In genomic region chr22:19631899-19632670, GRCh38 we compare ENCODE assay signal across 1 cellular context.
TF ChIP-seq lines count a peak whose summit lies in the region.

No MANE protein-coding gene starts in this region.

TF ChIP-seq in GM23338, 12 proteins besides CTCF, POLR2A, EP300 and RAD21 (continued from another document):
- TF ChIP-seq REST (IDR thresholded peaks at IDR 0.05; ENCODE audit: unreplicated experiment) (no peak), ZNF462 (CRISPR knock-in tag; IDR thresholded peaks at IDR 0.05) (no peak)
